Comparison of ENCODE assay signal across 29 cellular contexts in the genomic region with DNA sequence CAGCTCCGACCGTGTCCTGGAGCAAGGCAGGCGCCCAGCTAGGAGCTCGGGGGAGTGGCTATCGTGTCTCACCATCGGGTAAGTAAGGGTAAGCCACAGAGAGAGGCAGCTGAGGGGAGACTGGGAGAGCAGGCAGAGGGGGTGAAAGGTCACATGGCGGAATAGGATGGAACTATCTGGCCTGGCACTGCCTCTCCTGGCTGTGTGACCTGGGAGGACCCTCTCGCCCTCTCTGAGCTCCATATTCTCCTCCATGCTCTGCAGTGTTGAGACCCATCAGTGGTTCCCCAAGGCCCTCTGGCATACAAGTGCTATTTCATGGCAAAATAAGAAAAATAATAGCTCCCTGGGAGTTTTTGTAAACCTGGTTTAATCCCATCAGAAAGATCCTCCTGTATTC. TPM values are rescaled to one million over a fixed set of nuclear protein-coding genes. Genes with fewer than 3 reads are reported as not detected.
"Had no signal": no experiment of that assay in that cellular context is flagged by ENCODE, and none has a peak within 500 bp of the region (broad histone marks: within the 10 kb centered on the region; RNA-seq: fewer than 3 reads in every experiment).

No MANE protein-coding gene starts in this region.

- H3K36me3 ChIP-seq: neural progenitor cell, neutrophil, pancreas, spleen, suprapubic skin, tibial artery, transverse colon, upper lobe of right lung, uterus had no signal

- H3K9me3 ChIP-seq: neutrophil, pancreas, psoas muscle, spleen, suprapubic skin, testis, tibial artery, transverse colon, upper lobe of right lung, uterus had no signal

- H3K27ac ChIP-seq: neural progenitor cell, neutrophil, pancreas, psoas muscle, skin epidermis, spleen, suprapubic skin, testis, tibial artery, transverse colon, upper lobe of right lung, uterus had no signal

- H3K4me1 ChIP-seq: neural progenitor cell, pancreas, psoas muscle, spleen, suprapubic skin, testis, tibial artery, transverse colon, upper lobe of right lung, uterus had no signal

- DNase-seq: naive B cell; naive thymus-derived CD8-positive, alpha-beta T cell; nucleus accumbens; pancreas; psoas muscle; spleen; stimulated activated CD4-positive, alpha-beta T cell treated with anti-CD3 and anti-CD28 coated beads, Interleukin-12 subunit alpha, Interleukin-12 subunit beta, amount 100 ng/mL, for 4 hours; stimulated activated CD4-positive, alpha-beta T cell treated with anti-CD3 and anti-CD28 coated beads, Interleukin-1b, Interleukin-23, amount 100 ng/mL, for 48 hours; stimulated activated CD4-positive, alpha-beta T cell treated with anti-CD3 and anti-CD28 coated beads, Interleukin-4, amount 100 ng/mL, for 1 hour; stimulated activated CD4-positive, alpha-beta T cell treated with anti-CD3 and anti-CD28 coated beads, Interleukin-4, amount 100 ng/mL, for 4 hours; stimulated activated CD8-positive, alpha-beta memory T cell treated with anti-CD3 and anti-CD28 coated beads, Interleukin-4, amount 100 ng/mL, for 48 hours; stimulated activated naive CD4-positive, alpha-beta T cell; stimulated activated naive CD8-positive, alpha-beta T cell treated with anti-CD3 and anti-CD28 coated beads, Interleukin-15, amount 100 ng/mL, for 72 hours; stimulated activated naive CD8-positive, alpha-beta T cell treated with anti-CD3 and anti-CD28 coated beads, Interleukin-15, Interleukin-2, amounts not matched to agents 100 U/mL and 50 U/mL, for 24 hours; substantia nigra; testis; tibial artery; transverse colon; upper lobe of right lung; uterus had no signal

- H3K27me3 ChIP-seq: neural progenitor cell, neutrophil, pancreas, suprapubic skin, testis, transverse colon, upper lobe of right lung, uterus had no signal

- H2AFZ ChIP-seq: neural progenitor cell had no signal

- FAIRE-seq: pancreas had no signal

- H3K4me3 ChIP-seq: neural progenitor cell, pancreas, psoas muscle, skin epidermis, smooth muscle cell, spleen, suprapubic skin, testis, tibial artery, transverse colon, upper lobe of right lung, uterus had no signal

- ATAC-seq: naive thymus-derived CD8-positive, alpha-beta T cell; natural killer cell treated with Interleukin-12 subunit alpha and Interleukin-12 subunit beta and Interleukin-15 and Interleukin-18, amount 100 ng/mL, for 72 hours; pancreas; psoas muscle; right cardiac atrium; sciatic nerve; stimulated activated memory B cell treated with anti-CD40 and anti-IgM and Interleukin-4, amounts not matched to agents 10 μg/mL and 1 μg/mL and 100 μg/mL, for 72 hours; stimulated activated naive CD8-positive, alpha-beta T cell treated with anti-CD3 and anti-CD28 coated beads, Interleukin-15, amount 100 ng/mL, for 72 hours; upper lobe of right lung had no signal

- H3K4me2 ChIP-seq: neural progenitor cell, smooth muscle cell had no signal

- H3K9ac ChIP-seq: neural progenitor cell had no signal

RNA-seq across cellular contexts. Expression of a gene that starts 43.9 kb away (rescaled TPM):
- total RNA-seq: naive thymus-derived CD8-positive, alpha-beta T cell; natural killer cell treated with Interleukin-12 subunit alpha and Interleukin-12 subunit beta and Interleukin-15 and Interleukin-18, amount 100 ng/mL, for 72 hours had no signal
- polyA plus RNA-seq: naive thymus-derived CD8-positive, alpha-beta T cell had no signal
